13 cellular contexts compared by ENCODE assay signal in genomic region chr5:82413302-82414042, GRCh38.
DNase-seq lines count a peak whose midpoint lies in the region; ATAC-seq, FAIRE-seq and TF ChIP-seq lines count a peak whose summit lies in the region.
"Had no signal": no experiment of that assay in that cellular context is flagged by ENCODE, and none has a peak within 500 bp of the region (broad histone marks: within the 10 kb centered on the region; RNA-seq: fewer than 3 reads in every experiment).

No MANE protein-coding gene starts in this region.

- no peak overlapping the region for H2BK12ac ChIP-seq in neuronal stem cell (ENCODE audit: low read length)

- H3K27me3 ChIP-seq in neuronal stem cell (ENCODE audit: control insufficient read depth in 3 of 3, insufficient read depth in 3 of 3, low read depth in 1 of 3, low read length in 3 of 3), result no peaks in the 10 kb centered on the region
- H3K27me3 ChIP-seq: cardiac muscle cell had no signal

- no peak overlapping the region for H2AK5ac ChIP-seq in neuronal stem cell (ENCODE audit: low read depth, low read length)

- TF ChIP-seq CTCF in astrocyte of the spinal cord (IDR thresholded peaks at IDR 0.05; ENCODE audit: low read depth, low read length), result no peak
- no peak for TF ChIP-seq CTCF in kidney (IDR thresholded peaks at IDR 0.05; ENCODE audit: borderline replicate concordance, extremely low read depth, insufficient read depth)

- no peak overlapping the region for H3K27ac Mint-ChIP-seq in activated T-cell treated with anti-CD3 and anti-CD28 coated beads, Interleukin-2, amount 50 U/mL, for 24 hours
- H3K27ac Mint-ChIP-seq: activated CD4-positive, alpha-beta memory T cell treated with anti-CD3 and anti-CD28 coated beads for 36 hours had no signal

- no peak overlapping the region for H2BK5ac ChIP-seq in neuronal stem cell (ENCODE audit: low read length)

- H2BK120ac ChIP-seq in neuronal stem cell (ENCODE audit: low read depth, low read length), result no peak overlapping the region

- H3K4me2 ChIP-seq in neuronal stem cell (ENCODE audit: insufficient read depth, low read length, poor library complexity, severe bottlenecking), result no peak overlapping the region

- H3K4me3 Mint-ChIP-seq in activated T-cell treated with anti-CD3 and anti-CD28 coated beads, Interleukin-2, amount 50 U/mL, for 24 hours, result no peak overlapping the region
- H3K4me3 Mint-ChIP-seq: activated CD4-positive, alpha-beta memory T cell treated with anti-CD3 and anti-CD28 coated beads for 36 hours had no signal

- H3K9me3 Mint-ChIP-seq in activated T-cell treated with anti-CD3 and anti-CD28 coated beads, Interleukin-2, amount 50 U/mL, for 24 hours, result no peaks in the 10 kb centered on the region
- H3K9me3 Mint-ChIP-seq: activated CD4-positive, alpha-beta memory T cell treated with anti-CD3 and anti-CD28 coated beads for 36 hours had no signal

- peak overlapping the region; percentile 29 to 86 for H3K27ac ChIP-seq in kidney (ENCODE audit: low read depth in 2 of 2, low read length in 2 of 2)
- no peak overlapping the region for H3K27ac ChIP-seq in neuronal stem cell (replicated peaks; ENCODE audit: low read length)
- H3K27ac ChIP-seq: cardiac muscle cell, parathyroid adenoma had no signal

- H3K4me1 ChIP-seq in kidney (ENCODE audit: control insufficient read depth in 1 of 2, insufficient read depth in 1 of 2, low read depth in 1 of 2, low read length in 2 of 2) (peaks cover 0 to 3% of the 10 kb centered on the region in 2 donors), neuronal stem cell (ENCODE audit: control insufficient read depth in 2 of 2, insufficient read depth in 1 of 2, low read depth in 1 of 2, low read length in 2 of 2) (no peaks in the 10 kb centered on the region)
- H3K4me1 ChIP-seq: parathyroid adenoma had no signal

- no peak overlapping the region for H3K4ac ChIP-seq in neuronal stem cell (ENCODE audit: low read length)

- no peaks in the 10 kb centered on the region for H3K36me3 Mint-ChIP-seq in activated T-cell treated with anti-CD3 and anti-CD28 coated beads, Interleukin-2, amount 50 U/mL, for 24 hours (ENCODE audit: low read depth)
- H3K36me3 Mint-ChIP-seq: activated CD4-positive, alpha-beta memory T cell treated with anti-CD3 and anti-CD28 coated beads for 36 hours had no signal

- ATAC-seq in HG02938 (IDR thresholded peaks at IDR 0.05; ENCODE audit: unreplicated experiment), result no peak

- H3K9me3 ChIP-seq in kidney (ENCODE audit: control insufficient read depth in 1 of 2, low read length in 2 of 2), result no peaks in the 10 kb centered on the region
- H3K9me3 ChIP-seq in neuronal stem cell (replicated peaks in 1 of 2; ENCODE audit: control insufficient read depth in 2 of 2, insufficient read depth in 1 of 2, low read depth in 1 of 2, low read length in 2 of 2), result no peaks in the 10 kb centered on the region

- no peak overlapping the region for H2BK15ac ChIP-seq in neuronal stem cell (ENCODE audit: low read length)

- intact Hi-C loops in kidney (cut with DNase I), result no loop called here

- H3K4me3 ChIP-seq in astrocyte of the spinal cord (ENCODE audit: low read depth, low read length) (no peak overlapping the region), kidney (ENCODE audit: low read length in 2 of 2) (no peak overlapping the region), neuronal stem cell (ENCODE audit: low read length in 2 of 2) (no peak overlapping the region)
- H3K4me3 ChIP-seq: cardiac muscle cell had no signal

- no peak overlapping the region for H4K91ac ChIP-seq in neuronal stem cell (ENCODE audit: low read depth, low read length, poor library complexity)

- no peak for FAIRE-seq in kidney (lab: Jason Lieb, UNC)

- no CpG with 5 or more reads among the region's 7 CpGs for WGBS in neuronal stem cell (ENCODE audit: extremely low coverage in 2 of 2, insufficient read length in 2 of 2, insufficient replicate concordance in 1 of 2), 2 donors

- H3K27me3 Mint-ChIP-seq in activated T-cell treated with anti-CD3 and anti-CD28 coated beads, Interleukin-2, amount 50 U/mL, for 24 hours, result no peaks in the 10 kb centered on the region
- H3K27me3 Mint-ChIP-seq: activated CD4-positive, alpha-beta memory T cell treated with anti-CD3 and anti-CD28 coated beads for 36 hours had no signal

- no peaks in the 10 kb centered on the region for H3K79me1 ChIP-seq in neuronal stem cell (ENCODE audit: low read depth, low read length)

- no peak overlapping the region for H3K18ac ChIP-seq in neuronal stem cell (ENCODE audit: low read length)

- H3K9ac ChIP-seq in kidney (ENCODE audit: low read length in 2 of 2) (no peak overlapping the region), neuronal stem cell (ENCODE audit: low read depth, low read length, poor library complexity) (no peak overlapping the region)
- H3K9ac ChIP-seq: parathyroid adenoma had no signal

- in situ Hi-C loops in astrocyte of the spinal cord (cut with HindIII; ENCODE audit: low sequenced_read_pairs), result no loop called here

- H3K36me3 ChIP-seq in kidney (ENCODE audit: control insufficient read depth in 1 of 2, insufficient read depth in 2 of 2, low read length in 2 of 2) (no peaks in the 10 kb centered on the region), neuronal stem cell (replicated peaks in 1 of 2; ENCODE audit: control insufficient read depth in 2 of 2, insufficient read depth in 2 of 2, low read length in 2 of 2) (no peaks in the 10 kb centered on the region)
- H3K36me3 ChIP-seq: cardiac muscle cell had no signal

- peaks cover 1% of the 10 kb centered on the region for H3K4me1 Mint-ChIP-seq in activated T-cell treated with anti-CD3 and anti-CD28 coated beads, Interleukin-2, amount 50 U/mL, for 24 hours (ENCODE audit: low read depth)

- H2AFZ ChIP-seq in neuronal stem cell (ENCODE audit: low read length), result no peak overlapping the region
- H2AFZ ChIP-seq: parathyroid adenoma had no signal

- no peak overlapping the region for H3K23ac ChIP-seq in neuronal stem cell (ENCODE audit: low read depth, low read length, poor library complexity)

- H3K14ac ChIP-seq in neuronal stem cell (ENCODE audit: low read length), result no peak overlapping the region

- no peak overlapping the region for H4K8ac ChIP-seq in neuronal stem cell (ENCODE audit: low read depth, low read length)

- DNase-seq in A172 (ENCODE audit: low spot score), result peak; percentile 72
- DNase-seq in LoVo (ENCODE audit: low spot score), result peak; percentile 16
- peak; percentile 96 for DNase-seq in astrocyte of the spinal cord (ENCODE audit: low read depth, low spot score)
- no peak for DNase-seq in kidney
- no peak for DNase-seq in neuronal stem cell (ENCODE audit: low spot score)
- no peak for DNase-seq in activated T-cell treated with anti-CD3 and anti-CD28 coated beads, Interleukin-2, amount 50 U/mL, for 24 hours
- no peak for DNase-seq in nucleus accumbens (lab: John Stamatoyannopoulos, UW)
- DNase-seq: activated CD4-positive, alpha-beta memory T cell treated with anti-CD3 and anti-CD28 coated beads for 36 hours; NCI-H1417 treated with DMSO at 0.1 percent for 48 hours; RPMI8226 had no signal

Comparison
In these comparisons a context has a peak if more than half of its experiments do, and no peak if none do; other contexts are left out.
1. DNase-seq: peak in A172 (single experiment), LoVo (single experiment) and astrocyte of the spinal cord (single experiment); none in kidney (single experiment), neuronal stem cell (single experiment), activated T-cell treated with anti-CD3 and anti-CD28 coated beads, Interleukin-2, amount 50 U/mL, for 24 hours (single experiment) and nucleus accumbens (0 of 56).